Comparison of ENCODE assay signal across 20 cellular contexts in the genomic region with DNA sequence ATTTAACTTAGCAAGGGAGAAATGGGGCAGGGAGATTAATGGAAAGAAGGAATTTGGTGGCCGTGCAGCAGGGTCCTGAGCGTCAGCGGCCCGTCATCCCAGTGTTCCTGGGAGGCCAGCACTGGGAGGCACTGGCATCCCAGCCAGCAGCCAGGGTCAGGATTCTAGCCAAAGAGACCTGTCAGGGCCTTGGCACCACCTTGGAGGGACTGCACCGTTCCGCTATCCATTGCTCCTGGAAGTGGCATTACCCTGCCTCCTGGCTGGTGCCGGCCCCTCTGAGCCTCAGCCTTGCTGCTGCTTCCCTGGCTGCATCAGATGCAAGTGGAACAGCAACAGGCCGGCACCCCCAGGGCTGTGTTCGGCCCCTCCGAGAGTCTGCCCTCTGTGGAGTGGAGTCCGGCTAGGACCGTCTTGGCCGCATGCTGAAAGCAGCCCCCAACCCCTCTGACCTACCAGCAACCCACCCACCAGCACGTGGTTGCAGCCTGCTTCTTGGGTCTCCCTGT. TPM values are rescaled to one million over a fixed set of nuclear protein-coding genes. Genes with fewer than 3 reads are reported as not detected.
DNase-seq lines count a peak whose midpoint lies in the region; ATAC-seq and TF ChIP-seq lines count a peak whose summit lies in the region.
"Had no signal": no experiment of that assay in that cellular context is flagged by ENCODE, and none has a peak within 500 bp of the region (broad histone marks: within the 10 kb centered on the region; RNA-seq: fewer than 3 reads in every experiment).

No MANE protein-coding gene starts in this region.

- H3K4me2 ChIP-seq in neural progenitor cell, result no peak overlapping the region
- H3K4me2 ChIP-seq: GM23338 had no signal

- no peaks in the 10 kb centered on the region for H4K20me1 ChIP-seq in neural progenitor cell (ENCODE audit: low read depth)

- intact Hi-C loops in left ventricle myocardium superior (cut with micrococcal nuclease), result no loop called here
- intact Hi-C loops in right lobe of liver (cut with DNase I), result loop anchor here in 1 of 2 donors (10.0 kb wide), 1 partner anchor 226 kb away; no protein-coding TSS in a partner anchor
- intact Hi-C loops in mucosa of descending colon (cut with DNase I, micrococcal nuclease), result loop anchor here in 1 of 2 donors (10.0 kb wide), 1 partner anchor 126 kb away; no protein-coding TSS in a partner anchor

- peak overlapping the region; percentile 12 for H3K27ac Mint-ChIP-seq in neural progenitor cell
- peak overlapping the region; percentile 67 for H3K27ac Mint-ChIP-seq in progenitor cell of endocrine pancreas
- H3K27ac Mint-ChIP-seq: CD4-positive, alpha-beta memory T cell; GM23338; HFFc6 had no signal

- peaks cover 25% of the 10 kb centered on the region for H3K27me3 Mint-ChIP-seq in neural progenitor cell (ENCODE audit: insufficient read depth, low read depth)
- H3K27me3 Mint-ChIP-seq in progenitor cell of endocrine pancreas, result peaks cover 11% of the 10 kb centered on the region

- WGBS in right lobe of liver (ENCODE audit: insufficient coverage, low coverage, low lambda C conversion rate, missing lambda C conversion rate), result 40% methylated on average over 1 of the region's 14 CpGs

- no peak overlapping the region for H3K27ac ChIP-seq in right atrium auricular region
- H3K27ac ChIP-seq in neural progenitor cell, result no peak overlapping the region
- no peak overlapping the region for H3K27ac ChIP-seq in right lobe of liver

- peaks cover 40% of the 10 kb centered on the region for H3K4me1 Mint-ChIP-seq in neural progenitor cell
- peaks cover 7% of the 10 kb centered on the region for H3K4me1 Mint-ChIP-seq in progenitor cell of endocrine pancreas (ENCODE audit: low read depth)
- H3K4me1 Mint-ChIP-seq: CD4-positive, alpha-beta memory T cell had no signal

- H3K36me3 ChIP-seq in right atrium auricular region (no peaks in the 10 kb centered on the region), NT2/D1 (ENCODE audit: insufficient read depth, insufficient read length, low read length) (no peaks in the 10 kb centered on the region), neural progenitor cell (no peaks in the 10 kb centered on the region), right lobe of liver (no peaks in the 10 kb centered on the region), mucosa of descending colon (ENCODE audit: low read depth) (no peaks in the 10 kb centered on the region)

- H3K4me1 ChIP-seq in right atrium auricular region (peaks cover 0 to 13% of the 10 kb centered on the region in 2 donors), NT2/D1 (ENCODE audit: insufficient read depth, insufficient read length) (peaks cover 6% of the 10 kb centered on the region), neural progenitor cell (peaks cover 20% of the 10 kb centered on the region), right lobe of liver (no peaks in the 10 kb centered on the region), mucosa of descending colon (ENCODE audit: low read depth) (no peaks in the 10 kb centered on the region)
- H3K4me1 ChIP-seq: Caco-2 had no signal

- no peaks in the 10 kb centered on the region for H3K79me2 ChIP-seq in neural progenitor cell (ENCODE audit: low read depth)

- DNase-seq in left ventricle myocardium superior, result no peak
- DNase-seq in right atrium auricular region (ENCODE audit: low spot score), result no peak
- DNase-seq in NT2/D1 (ENCODE audit: low read depth, low spot score), result no peak
- DNase-seq in neural progenitor cell (ENCODE audit: low spot score), result no peak
- DNase-seq in progenitor cell of endocrine pancreas (ENCODE audit: low spot score, unreplicated experiment), result no peak
- no peak for DNase-seq in right lobe of liver
- no peak for DNase-seq in COR-L47 (lab: John Stamatoyannopoulos, UW)
- DNase-seq in mucosa of descending colon, result no peak
- DNase-seq: C1 segment of cervical spinal cord; Caco-2; CD4-positive, alpha-beta memory T cell; DMS153; DND-41; GDM1; H9; HFFc6 had no signal

- H3K9me3 Mint-ChIP-seq in neural progenitor cell (no peaks in the 10 kb centered on the region), progenitor cell of endocrine pancreas (ENCODE audit: low read depth) (no peaks in the 10 kb centered on the region)
- H3K9me3 Mint-ChIP-seq: CD4-positive, alpha-beta memory T cell; GM23338; H9; HFFc6 had no signal

- TF ChIP-seq CTCF in right atrium auricular region (IDR thresholded peaks at IDR 0.05), result no peak
- no peak for TF ChIP-seq CTCF in neural progenitor cell (IDR thresholded peaks at IDR 0.05)
- TF ChIP-seq CTCF in progenitor cell of endocrine pancreas (IDR thresholded peaks at IDR 0.05; ENCODE audit: unreplicated experiment), result no peak
- TF ChIP-seq CTCF in right lobe of liver (IDR thresholded peaks at IDR 0.05), result no peak
- TF ChIP-seq CTCF in mucosa of descending colon (IDR thresholded peaks at IDR 0.05), result no peak

- H3K9me3 ChIP-seq in right atrium auricular region (no peaks in the 10 kb centered on the region), NT2/D1 (ENCODE audit: insufficient read depth, low read length) (no peaks in the 10 kb centered on the region), neural progenitor cell (ENCODE audit: low read depth) (no peaks in the 10 kb centered on the region), right lobe of liver (no peaks in the 10 kb centered on the region), mucosa of descending colon (no peaks in the 10 kb centered on the region)
- H3K9me3 ChIP-seq: Caco-2 had no signal

- TF ChIP-seq POLR2A in right lobe of liver (IDR thresholded peaks at IDR 0.05), result no peak

- H3K4me3 Mint-ChIP-seq in neural progenitor cell (no peak overlapping the region), progenitor cell of endocrine pancreas (ENCODE audit: low read depth) (no peak overlapping the region)
- H3K4me3 Mint-ChIP-seq: CD4-positive, alpha-beta memory T cell; GM23338; H9; HFFc6 had no signal

- H3K9ac ChIP-seq in NT2/D1 (ENCODE audit: insufficient read length, low read depth) (peak overlapping the region; percentile 21), neural progenitor cell (no peak overlapping the region)

- H3K36me3 Mint-ChIP-seq in neural progenitor cell (no peaks in the 10 kb centered on the region), progenitor cell of endocrine pancreas (ENCODE audit: insufficient read depth) (no peaks in the 10 kb centered on the region)
- H3K36me3 Mint-ChIP-seq: CD4-positive, alpha-beta memory T cell had no signal

- H2AFZ ChIP-seq in neural progenitor cell (replicated peaks), result no peak overlapping the region
- H2AFZ ChIP-seq: GM23338 had no signal

- H3K4me3 ChIP-seq in right atrium auricular region (no peak overlapping the region), NT2/D1 (ENCODE audit: insufficient read length, low read depth) (no peak overlapping the region), neural progenitor cell (no peak overlapping the region), right lobe of liver (no peak overlapping the region), mucosa of descending colon (no peak overlapping the region)
- H3K4me3 ChIP-seq: GM12878, GM23338 had no signal

- H3K27me3 ChIP-seq in right atrium auricular region (no peaks in the 10 kb centered on the region), NT2/D1 (ENCODE audit: insufficient read depth, insufficient read length) (no peaks in the 10 kb centered on the region), neural progenitor cell (no peaks in the 10 kb centered on the region), right lobe of liver (no peaks in the 10 kb centered on the region)

- ATAC-seq in left ventricle myocardium superior, result peak; percentile 36
- ATAC-seq in right lobe of liver, result no peak
- no peak for ATAC-seq in mucosa of descending colon
- ATAC-seq: GM12878, GM23338, HCT116 had no signal

- no peaks in the 10 kb centered on the region for H3F3A ChIP-seq in neural progenitor cell (ENCODE audit: low read depth)

RNA-seq across cellular contexts. Expression of gene RASD2, which starts 30.1 kb away (rescaled TPM):
- 9.4 TPM for total RNA-seq in left ventricle myocardium superior
- 1 to 10 TPM in 1 of 2 donors, under 1 TPM in 1; 0.94 to 3.1 TPM for total RNA-seq in right atrium auricular region
- total RNA-seq in neural progenitor cell (ENCODE audit: low replicate concordance), result 0.04 and 0.19 TPM in 2 replicates
- total RNA-seq in progenitor cell of endocrine pancreas, result 0.07 TPM in 1 of 2 replicates, not detected in the other
- total RNA-seq in right lobe of liver, result under 1 TPM in 4 of 6 experiments, not detected in 2; 0.05 to 0.20 (median 0.07) TPM
- total RNA-seq in mucosa of descending colon, result 10 to 100 TPM; 11.7 to 34.0 (median 19.2) TPM
- total RNA-seq: CD4-positive, alpha-beta memory T cell; GM12878; HFFc6 had no signal

RNA-seq across cellular contexts. Expression of gene MB, which starts 46.4 kb away (rescaled TPM):
- total RNA-seq in left ventricle myocardium superior, result 17,299 TPM
- 1,000 to 10,000 TPM; 6,650 to 9,762 TPM for total RNA-seq in right atrium auricular region
- total RNA-seq in neural progenitor cell (ENCODE audit: low replicate concordance), result 0.53 TPM in 1 of 2 replicates, not detected in the other
- not detected in 2 replicates for total RNA-seq in progenitor cell of endocrine pancreas
- total RNA-seq in right lobe of liver, result 10 to 100 TPM in 1 of 6 experiments, 1 to 10 TPM in 3, under 1 TPM in 2; 0.61 to 10.2 (median 1.3) TPM
- total RNA-seq in mucosa of descending colon, result 10 to 100 TPM in 2 of 3 donors, 1 to 10 TPM in 1; 2.1 to 17.2 (median 13.4) TPM
- total RNA-seq: CD4-positive, alpha-beta memory T cell; GM23338; H4; HFFc6 had no signal

Comparison
In these comparisons a context has a peak if more than half of its experiments do, and no peak if none do; other contexts are left out.
1. RNA of gene MB, which starts 46.4 kb away (total RNA-seq): 17,299 TPM in left ventricle myocardium superior (single experiment) and 6,650 to 9,762 TPM in right atrium auricular region; 2.1 to 17.2 TPM in mucosa of descending colon, 0.61 to 10.2 TPM in right lobe of liver, 0.53 TPM in neural progenitor cell and not detected in progenitor cell of endocrine pancreas; every median in the first group is over 100 times any median in the second.